ENCODE assay signal across 16 cellular contexts in genomic region chr11:110184974-110185597, GRCh38.
DNase-seq lines count a peak whose midpoint lies in the region; ATAC-seq and TF ChIP-seq lines count a peak whose summit lies in the region.
"Had no signal": no experiment of that assay in that cellular context is flagged by ENCODE, and none has a peak within 500 bp of the region (broad histone marks: within the 10 kb centered on the region; RNA-seq: fewer than 3 reads in every experiment).

No MANE protein-coding gene starts in this region.

- intact Hi-C loops in MCF 10A (cut with micrococcal nuclease): no loop called here
- intact Hi-C loops in breast epithelium (cut with DNase I; ENCODE audit: low total_unique reads): no loop called here

- no peak overlapping the region for H3K23ac ChIP-seq in mesenchymal stem cell (ENCODE audit: low read length in 2 of 2)

- H3K14ac ChIP-seq in mesenchymal stem cell (ENCODE audit: low read length in 2 of 2): no peak overlapping the region

- TSS peak; percentile 41 for BruUV-seq in MCF 10A (replicated peaks; lab: Mats Ljungman, UMichigan)

- H3K18ac ChIP-seq in mesenchymal stem cell (ENCODE audit: low read depth in 1 of 2, low read length in 2 of 2): no peak overlapping the region

- CTCF ChIA-PET in MCF 10A (lab: Yijun Ruan, JAX): interaction anchor here (0.7 to 2.3 kb wide), 4 partner anchors 14 to 1473 kb away, joined by 3 to 8 read pairs (median 5); no protein-coding TSS in a partner anchor

- no peaks in the 10 kb centered on the region for H3K27me3 Mint-ChIP-seq in MCF 10A (ENCODE audit: insufficient read depth, unreplicated experiment)

- no peak overlapping the region for H3K9ac ChIP-seq in mesenchymal stem cell (ENCODE audit: low read length)

- H3K27ac ChIP-seq in breast epithelium (no peak overlapping the region), cingulate gyrus (ENCODE audit: low read depth, low read length) (peak overlapping the region; percentile 81), mesenchymal stem cell (ENCODE audit: low read length, poor library complexity, severe bottlenecking) (no peak overlapping the region)
- H3K27ac ChIP-seq: sigmoid colon, thoracic aorta had no signal

- H4K91ac ChIP-seq in mesenchymal stem cell (ENCODE audit: low read length): no peak overlapping the region

- H3K4me2 ChIP-seq in mesenchymal stem cell (ENCODE audit: low read length, poor library complexity, severe bottlenecking): no peak overlapping the region

- H3K36me3 Mint-ChIP-seq in MCF 10A (ENCODE audit: insufficient read depth, unreplicated experiment): peaks cover 13% of the 10 kb centered on the region

- no peak overlapping the region for H3K4ac ChIP-seq in mesenchymal stem cell (ENCODE audit: low read depth in 1 of 2, low read length in 2 of 2)

- peaks cover 41% of the 10 kb centered on the region for H3K4me1 Mint-ChIP-seq in MCF 10A (ENCODE audit: insufficient read depth, unreplicated experiment)
- H3K4me1 Mint-ChIP-seq: activated CD4-positive, alpha-beta memory T cell treated with anti-CD3 and anti-CD28 coated beads, Interleukin-2, amount 10 ng/mL, durations not matched to agents 7 days and 5 days had no signal

- H3K27me3 ChIP-seq in breast epithelium (no peaks in the 10 kb centered on the region), mesenchymal stem cell (ENCODE audit: control insufficient read depth in 1 of 2, insufficient read depth in 1 of 2, low read length in 2 of 2) (no peaks in the 10 kb centered on the region)
- H3K27me3 ChIP-seq: sigmoid colon had no signal

- H2BK5ac ChIP-seq in mesenchymal stem cell (ENCODE audit: low read depth, low read length, poor library complexity, severe bottlenecking): no peak overlapping the region

- peak overlapping the region; percentile 36 for H2AFZ ChIP-seq in mesenchymal stem cell (ENCODE audit: low read depth, low read length)

- WGBS in mesenchymal stem cell: 57% methylated on average over 5 of the region's 5 CpGs

- no peak overlapping the region for H4K8ac ChIP-seq in mesenchymal stem cell (ENCODE audit: low read length)

- peak overlapping the region; percentile 89 for H3K27ac Mint-ChIP-seq in MCF 10A (ENCODE audit: low read depth, unreplicated experiment)
- H3K27ac Mint-ChIP-seq: activated CD4-positive, alpha-beta memory T cell treated with anti-CD3 and anti-CD28 coated beads, Interleukin-2, amount 10 ng/mL, durations not matched to agents 7 days and 5 days had no signal

- no peaks in the 10 kb centered on the region for H3K79me1 ChIP-seq in mesenchymal stem cell (replicated peaks; ENCODE audit: low read length, poor library complexity, severe bottlenecking)

- no peak overlapping the region for H2BK12ac ChIP-seq in mesenchymal stem cell (ENCODE audit: low read length in 2 of 2)

- H2AK5ac ChIP-seq in mesenchymal stem cell (ENCODE audit: low read length, severe bottlenecking): peak overlapping the region; percentile 22

- no peak for ATAC-seq in HG03097 (IDR thresholded peaks at IDR 0.05; ENCODE audit: low FRiP score, unreplicated experiment)
- no peak for ATAC-seq in GM18517 (IDR thresholded peaks at IDR 0.05; ENCODE audit: unreplicated experiment)

- H3K4me3 ChIP-seq in breast epithelium (no peak overlapping the region), mesenchymal stem cell (ENCODE audit: insufficient read depth in 1 of 2, low read depth in 1 of 2, low read length in 2 of 2) (no peak overlapping the region)
- H3K4me3 ChIP-seq: sigmoid colon, thoracic aorta had no signal

- POLR2A ChIA-PET in MCF 10A (lab: Yijun Ruan, JAX): interaction anchor here (1.0 to 8.1 kb wide), 9 partner anchors 10 to 250 kb away, joined by 3 to 61 read pairs (median 4); partner anchors contain the start of gene ZC3H12C

- peak overlapping the region; percentile 17 for H3K4me3 Mint-ChIP-seq in MCF 10A (ENCODE audit: unreplicated experiment)
- H3K4me3 Mint-ChIP-seq: activated CD4-positive, alpha-beta memory T cell treated with anti-CD3 and anti-CD28 coated beads, Interleukin-2, amount 10 ng/mL, durations not matched to agents 7 days and 5 days had no signal

- H2BK15ac ChIP-seq in mesenchymal stem cell (ENCODE audit: low read depth, poor library complexity, severe bottlenecking): no peak overlapping the region

- H3K4me1 ChIP-seq in breast epithelium (no peaks in the 10 kb centered on the region), mesenchymal stem cell (ENCODE audit: control insufficient read depth, insufficient read depth, low read depth, low read length) (peaks cover 16% of the 10 kb centered on the region)
- H3K4me1 ChIP-seq: sigmoid colon had no signal

- no peak overlapping the region for H2BK120ac ChIP-seq in mesenchymal stem cell (ENCODE audit: low read depth, low read length)

- no peaks in the 10 kb centered on the region for H3K9me3 Mint-ChIP-seq in MCF 10A (ENCODE audit: unreplicated experiment)
- H3K9me3 Mint-ChIP-seq: activated CD4-positive, alpha-beta memory T cell treated with anti-CD3 and anti-CD28 coated beads, Interleukin-2, amount 10 ng/mL, durations not matched to agents 7 days and 5 days had no signal

- TF ChIP-seq CTCF in MCF 10A (IDR thresholded peaks at IDR 0.05; ENCODE audit: unreplicated experiment) (no peak), breast epithelium (IDR thresholded peaks at IDR 0.05) (no peak)

- DNase-seq in MCF 10A (ENCODE audit: unreplicated experiment) (peak; percentile 85), breast epithelium (ENCODE audit: low spot score in 2 of 2) (no peak), mesenchymal stem cell (peak; percentile 45), OCI-M2 (lab: John Stamatoyannopoulos, UW; ENCODE audit: unreplicated experiment) (no peak), D341Med (ENCODE audit: low spot score) (no peak)
- DNase-seq: 8988T; activated CD4-positive, alpha-beta memory T cell treated with anti-CD3 and anti-CD28 coated beads, Interleukin-2, amount 10 ng/mL, durations not matched to agents 7 days and 5 days; activated naive CD4-positive, alpha-beta T cell treated with anti-CD3 and anti-CD28 coated beads, Interleukin-2, amount 50 U/mL, for 16 hours; effector memory CD4-positive, alpha-beta T cell; NCI-H1694; NK-92 treated with Interleukin-12 subunit alpha and Interleukin-12 subunit beta, amount 100 ng/mL, for 24 hours; sigmoid colon had no signal

- no peak for TF ChIP-seq POLR2A in breast epithelium (IDR thresholded peaks at IDR 0.05)

- H3K9me3 ChIP-seq in breast epithelium: no peaks in the 10 kb centered on the region
- no peaks in the 10 kb centered on the region for H3K9me3 ChIP-seq in mesenchymal stem cell (ENCODE audit: control insufficient read depth, low read length)
- H3K9me3 ChIP-seq: sigmoid colon, thoracic aorta had no signal

- H3K36me3 ChIP-seq in breast epithelium (no peaks in the 10 kb centered on the region), mesenchymal stem cell (ENCODE audit: control insufficient read depth in 1 of 2, insufficient read depth in 2 of 2, low read depth in 1 of 2, low read length in 2 of 2) (peaks cover 0 to 3% of the 10 kb centered on the region in 2 experiments)
- H3K36me3 ChIP-seq: sigmoid colon, thoracic aorta had no signal

Comparison
In these comparisons a context has a peak if more than half of its experiments do, and no peak if none do; other contexts are left out.
1. DNase-seq: peak in MCF 10A (single experiment) and mesenchymal stem cell (single experiment); none in breast epithelium (0 of 2), OCI-M2 (single experiment) and D341Med (single experiment).